In the genomic region with DNA sequence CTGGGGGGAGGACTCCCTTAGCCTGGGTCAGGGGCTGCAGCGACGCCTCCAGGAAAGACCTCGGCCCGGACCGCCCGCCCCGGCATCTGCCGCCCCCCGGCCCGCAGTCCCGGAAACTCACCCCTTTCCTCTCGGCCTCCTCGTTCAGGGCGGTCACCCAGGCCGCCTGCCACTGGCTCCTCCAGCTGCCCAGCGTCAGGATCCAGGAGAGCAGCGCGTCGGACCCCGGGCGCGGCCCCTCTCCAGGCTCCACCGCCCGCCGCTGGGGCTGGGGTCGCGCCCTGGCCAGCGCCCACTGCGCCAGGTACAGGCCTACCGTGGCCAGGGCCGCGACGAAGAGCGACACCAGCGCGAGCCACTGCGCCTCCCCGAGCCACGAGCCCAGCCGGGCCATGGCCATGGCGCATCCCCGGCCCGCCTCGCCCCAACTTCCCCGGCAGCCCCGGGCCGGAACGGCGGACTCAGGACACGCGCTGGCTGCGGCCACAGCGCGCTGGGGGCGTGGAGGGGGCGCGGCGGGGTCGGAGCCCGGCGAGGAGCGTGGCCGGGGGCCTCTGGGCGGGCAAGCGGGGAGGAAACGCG, we compare ENCODE assay signal across 8 cellular contexts.
DNase-seq lines count a peak whose midpoint lies in the region; ATAC-seq and TF ChIP-seq lines count a peak whose summit lies in the region.

No MANE protein-coding gene starts in this region.

- H3K4me3 ChIP-seq in astrocyte of the cerebellum (ENCODE audit: low read depth, low read length): peak overlapping the region; percentile 62
- H3K4me3 ChIP-seq in subcutaneous abdominal adipose tissue (ENCODE audit: low read depth in 1 of 5, low read length in 5 of 5): peak overlapping the region; percentile 78 to 94 (median 87)

- peak; percentile 36 for ATAC-seq in HG02852 (IDR thresholded peaks at IDR 0.05; ENCODE audit: unreplicated experiment)

- TF ChIP-seq CTCF in GM13977 (IDR thresholded peaks at IDR 0.05; ENCODE audit: extremely low read depth, insufficient read depth, missing control alignments): no peak
- TF ChIP-seq CTCF in astrocyte of the cerebellum (IDR thresholded peaks at IDR 0.05; ENCODE audit: low read depth, low read length, missing control alignments): no peak

- H3K27me3 ChIP-seq in layer of hippocampus (ENCODE audit: control insufficient read depth, insufficient read depth, low read length): no peaks in the 10 kb centered on the region
- no peaks in the 10 kb centered on the region for H3K27me3 ChIP-seq in subcutaneous abdominal adipose tissue (ENCODE audit: control insufficient read depth in 5 of 5, insufficient read depth in 4 of 5, low read length in 5 of 5)

- peak; percentile 69 for DNase-seq in GM13977 (ENCODE audit: low spot score)
- no peak for DNase-seq in astrocyte of the cerebellum (ENCODE audit: low read depth)
- DNase-seq in HuH-7 (ENCODE audit: low spot score): no peak
- no peak for DNase-seq in activated gamma-delta T cell (lab: John Stamatoyannopoulos, UW)
- no peak for DNase-seq in cerebellar cortex (ENCODE audit: low spot score)

- H3K27ac ChIP-seq in layer of hippocampus (ENCODE audit: low read depth, low read length): peak overlapping the region; percentile 41
- H3K27ac ChIP-seq in subcutaneous abdominal adipose tissue (ENCODE audit: low read depth, low read length): peak overlapping the region; percentile 83

- H3K9me3 ChIP-seq in subcutaneous abdominal adipose tissue (ENCODE audit: control insufficient read depth in 5 of 5, low read length in 5 of 5): no peaks in the 10 kb centered on the region

- H3K36me3 ChIP-seq in subcutaneous abdominal adipose tissue (ENCODE audit: control insufficient read depth in 5 of 5, insufficient read depth in 5 of 5, low read length in 5 of 5): peaks cover 0 to 5% (median 4%) of the 10 kb centered on the region in 5 donors

- peak overlapping the region; percentile 68 to 89 (median 86) for H3K9ac ChIP-seq in subcutaneous abdominal adipose tissue (ENCODE audit: low read length in 5 of 5)

- peaks cover 20 to 77% (median 66%) of the 10 kb centered on the region in 5 donors for H3K4me1 ChIP-seq in subcutaneous abdominal adipose tissue (ENCODE audit: control insufficient read depth in 5 of 5, insufficient read depth in 5 of 5, low read length in 5 of 5)

- in situ Hi-C loops in GM13977 (cut with MboI; ENCODE audit: low pct_unique_long_range_greater_than_20kb, low sequenced_read_pairs, unreplicated experiment) (no loop called here), astrocyte of the cerebellum (cut with HindIII; ENCODE audit: low sequenced_read_pairs) (no loop called here)
